In genomic region chr14:45135181-45135580, GRCh38 we compare ENCODE assay signal across 8 cellular contexts. TPM values are rescaled to one million over a fixed set of nuclear protein-coding genes. Genes with fewer than 3 reads are reported as not detected.
DNase-seq lines count a peak whose midpoint lies in the region; ATAC-seq and TF ChIP-seq lines count a peak whose summit lies in the region.

No MANE protein-coding gene starts in this region.

- H3K27me3 ChIP-seq in gastrocnemius medialis, result no peaks in the 10 kb centered on the region

- peak overlapping the region; percentile 95 for H3K4me3 Mint-ChIP-seq in activated CD8-positive, alpha-beta memory T cell treated with anti-CD3 and anti-CD28 coated beads, Interleukin-2, amount 10 ng/mL, durations not matched to agents 7 days and 5 days
- H3K4me3 Mint-ChIP-seq in T-helper 2 cell treated with Interferon-gamma antibody and Interleukin-4, amounts not matched to agents 5 μg/mL and 100 μg/mL, for 36 hours, result peak overlapping the region; percentile 100

- H3K4me1 Mint-ChIP-seq in activated CD8-positive, alpha-beta memory T cell treated with anti-CD3 and anti-CD28 coated beads, Interleukin-2, amount 10 ng/mL, durations not matched to agents 7 days and 5 days, result peaks cover 37% of the 10 kb centered on the region
- peaks cover 29% of the 10 kb centered on the region for H3K4me1 Mint-ChIP-seq in T-helper 2 cell treated with Interferon-gamma antibody and Interleukin-4, amounts not matched to agents 5 μg/mL and 100 μg/mL, for 36 hours (ENCODE audit: low read depth)

- peaks cover 54% of the 10 kb centered on the region in 2 donors for H3K4me1 ChIP-seq in gastrocnemius medialis

- no peaks in the 10 kb centered on the region for H3K27me3 Mint-ChIP-seq in activated CD8-positive, alpha-beta memory T cell treated with anti-CD3 and anti-CD28 coated beads, Interleukin-2, amount 10 ng/mL, durations not matched to agents 7 days and 5 days
- H3K27me3 Mint-ChIP-seq in T-helper 2 cell treated with Interferon-gamma antibody and Interleukin-4, amounts not matched to agents 5 μg/mL and 100 μg/mL, for 36 hours (ENCODE audit: low read depth), result no peaks in the 10 kb centered on the region

- H3K27ac Mint-ChIP-seq in activated CD8-positive, alpha-beta memory T cell treated with anti-CD3 and anti-CD28 coated beads, Interleukin-2, amount 10 ng/mL, durations not matched to agents 7 days and 5 days, result peak overlapping the region; percentile 100
- H3K27ac Mint-ChIP-seq in T-helper 2 cell treated with Interferon-gamma antibody and Interleukin-4, amounts not matched to agents 5 μg/mL and 100 μg/mL, for 36 hours, result peak overlapping the region; percentile 97

- TF ChIP-seq POLR2A in gastrocnemius medialis (IDR thresholded peaks at IDR 0.05), result no peak

- H3K9me3 Mint-ChIP-seq in activated CD8-positive, alpha-beta memory T cell treated with anti-CD3 and anti-CD28 coated beads, Interleukin-2, amount 10 ng/mL, durations not matched to agents 7 days and 5 days (ENCODE audit: low read depth), result no peaks in the 10 kb centered on the region
- H3K9me3 Mint-ChIP-seq in T-helper 2 cell treated with Interferon-gamma antibody and Interleukin-4, amounts not matched to agents 5 μg/mL and 100 μg/mL, for 36 hours, result no peaks in the 10 kb centered on the region

- intact Hi-C loops in gastrocnemius medialis (cut with DNase I; ENCODE audit: low total_unique reads), result loop anchor here (2.0 to 5.0 kb wide), 2 partner anchors 118 to 132 kb away; partner anchors contain the start of gene MIS18BP1

- no peak for DNase-seq in activated CD8-positive, alpha-beta memory T cell treated with anti-CD3 and anti-CD28 coated beads, Interleukin-2, amount 10 ng/mL, durations not matched to agents 7 days and 5 days
- DNase-seq in activated CD8-positive, alpha-beta memory T cell treated with anti-CD3 and anti-CD28 coated beads for 24 hours, result no peak
- no peak for DNase-seq in T-helper 2 cell treated with Interferon-gamma antibody and Interleukin-4, amounts not matched to agents 5 μg/mL and 100 μg/mL, for 36 hours (ENCODE audit: low spot score)
- peak in 1 of 2 donors; percentile 49 for DNase-seq in foreskin fibroblast
- DNase-seq in gastrocnemius medialis, result no peak
- no peak for DNase-seq in DMS153 (lab: John Stamatoyannopoulos, UW)
- DNase-seq in GOT3 (lab: John Stamatoyannopoulos, UW), result no peak
- no peak for DNase-seq in ecto neural progenitor cell (ENCODE audit: low spot score)

- peaks cover 2% of the 10 kb centered on the region for H3K36me3 Mint-ChIP-seq in activated CD8-positive, alpha-beta memory T cell treated with anti-CD3 and anti-CD28 coated beads, Interleukin-2, amount 10 ng/mL, durations not matched to agents 7 days and 5 days
- H3K36me3 Mint-ChIP-seq in T-helper 2 cell treated with Interferon-gamma antibody and Interleukin-4, amounts not matched to agents 5 μg/mL and 100 μg/mL, for 36 hours (ENCODE audit: low read depth), result peaks cover 6% of the 10 kb centered on the region

- no peak for TF ChIP-seq CTCF in foreskin fibroblast (IDR thresholded peaks at IDR 0.05; ENCODE audit: low read depth, low read length)
- no peak for TF ChIP-seq CTCF in gastrocnemius medialis (IDR thresholded peaks at IDR 0.05 in 4 of 5, conservative IDR thresholded peaks at IDR 0.05 in 1 of 5)

- CTCF ChIA-PET in activated CD8-positive, alpha-beta memory T cell treated with anti-CD3 and anti-CD28 coated beads, Interleukin-2, amount 10 ng/mL, durations not matched to agents 7 days and 5 days (lab: Charles Lee), result interaction anchor here (1.0 to 2.0 kb wide), 5 partner anchors 18 to 173 kb away, joined by 3 to 6 read pairs (median 4); partner anchors contain the start of genes KLHL28, MIS18BP1 and TOGARAM1

- ATAC-seq in activated CD8-positive, alpha-beta memory T cell treated with anti-CD3 and anti-CD28 coated beads, Interleukin-2, amount 10 ng/mL, durations not matched to agents 7 days and 5 days, result no peak
- no peak for ATAC-seq in gastrocnemius medialis

- H3K4me3 ChIP-seq in foreskin fibroblast (ENCODE audit: low read depth in 1 of 2, low read length in 2 of 2), result peak overlapping the region; percentile 59 to 93
- H3K4me3 ChIP-seq in gastrocnemius medialis, result peak overlapping the region; percentile 66 to 89 (median 73)

- H3K36me3 ChIP-seq in gastrocnemius medialis, result no peaks in the 10 kb centered on the region

- in situ Hi-C loops in gastrocnemius medialis (cut with MboI; ENCODE audit: low sequenced_read_pairs in 4 of 4), result loop anchor here in 3 of 4 donors (10.0 to 25.0 kb wide), 4 partner anchors 50 to 230 kb away; partner anchors contain the start of genes KLHL28 (in 3 of the 3), TOGARAM1 (in 3 of the 3) and PRPF39 (in 1 of the 3)

- H3K9me3 ChIP-seq in gastrocnemius medialis, result no peaks in the 10 kb centered on the region

- peak overlapping the region; percentile 89 to 95 (median 91) for H3K27ac ChIP-seq in gastrocnemius medialis

RNA-seq across cellular contexts. Expression of gene FANCM, which starts 0.5 kb away (rescaled TPM):
- total RNA-seq in activated CD8-positive, alpha-beta memory T cell treated with anti-CD3 and anti-CD28 coated beads, Interleukin-2, amount 10 ng/mL, durations not matched to agents 7 days and 5 days, result 10 to 100 TPM; 18.1 to 25.6 TPM
- 1 to 10 TPM; 2.1 to 3.9 (median 2.9) TPM for total RNA-seq in gastrocnemius medialis

RNA-seq across cellular contexts. Expression of gene FKBP3, which starts 0.9 kb away (rescaled TPM):
- 10 to 100 TPM; 65.2 to 72.6 TPM for total RNA-seq in activated CD8-positive, alpha-beta memory T cell treated with anti-CD3 and anti-CD28 coated beads, Interleukin-2, amount 10 ng/mL, durations not matched to agents 7 days and 5 days
- total RNA-seq in gastrocnemius medialis, result 100 to 1,000 TPM in 2 of 4 donors, 10 to 100 TPM in 2; 77.5 to 111 (median 94.6) TPM

RNA-seq across cellular contexts. Expression of gene PRPF39, which starts 51.3 kb away (rescaled TPM):
- 10 to 100 TPM; 47.6 to 49.0 TPM for total RNA-seq in activated CD8-positive, alpha-beta memory T cell treated with anti-CD3 and anti-CD28 coated beads, Interleukin-2, amount 10 ng/mL, durations not matched to agents 7 days and 5 days
- 10 to 100 TPM; 11.9 to 22.7 (median 13.7) TPM for total RNA-seq in gastrocnemius medialis
